Comparison of ENCODE assay signal across 14 cellular contexts in the genomic region with DNA sequence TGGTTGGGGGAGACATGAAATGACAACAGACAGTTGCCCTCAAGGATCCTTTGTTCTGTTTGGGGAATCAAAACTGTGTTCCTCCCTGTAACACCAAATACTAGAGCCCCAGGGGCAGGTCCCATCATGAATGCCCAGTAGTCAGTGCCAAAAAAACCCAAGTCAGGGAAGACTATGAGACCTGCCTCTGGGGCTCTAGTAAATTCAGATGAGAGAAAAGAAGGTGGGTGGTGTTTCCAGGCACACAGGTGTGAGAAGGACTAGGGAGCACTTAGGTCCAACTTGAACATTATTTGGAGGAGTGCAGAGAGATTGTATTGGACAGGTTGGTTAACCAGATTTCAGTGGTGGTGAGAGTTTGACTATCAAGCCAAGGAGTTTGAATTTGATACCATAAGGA. TPM values are rescaled to one million over a fixed set of nuclear protein-coding genes. Genes with fewer than 3 reads are reported as not detected.
DNase-seq lines count a peak whose midpoint lies in the region; ATAC-seq and TF ChIP-seq lines count a peak whose summit lies in the region.
"Had no signal": no experiment of that assay in that cellular context is flagged by ENCODE, and none has a peak within 500 bp of the region (broad histone marks: within the 10 kb centered on the region; RNA-seq: fewer than 3 reads in every experiment).

No MANE protein-coding gene starts in this region.

- H3K9me3 Mint-ChIP-seq in T-helper 1 cell treated with Interleukin-12 subunit alpha and Interleukin-12 subunit beta and Interleukin-4 antibody, amounts not matched to agents 30 μg/mL and 1 μg/mL, for 36 hours = no peaks in the 10 kb centered on the region
- H3K9me3 Mint-ChIP-seq in stimulated activated naive B cell treated with anti-CD40 and anti-IgM and Interleukin-4, amounts not matched to agents 10 μg/mL and 1 μg/mL and 100 μg/mL, for 72 hours = no peaks in the 10 kb centered on the region
- H3K9me3 Mint-ChIP-seq in H9 = no peaks in the 10 kb centered on the region; a peak in 1 of 5 replicates
- H3K9me3 Mint-ChIP-seq: endodermal cell had no signal

- H3K4me1 Mint-ChIP-seq in T-helper 1 cell treated with Interleukin-12 subunit alpha and Interleukin-12 subunit beta and Interleukin-4 antibody, amounts not matched to agents 30 μg/mL and 1 μg/mL, for 36 hours (ENCODE audit: low read depth) = peaks cover 84% of the 10 kb centered on the region
- peaks cover 79 to 100% of the 10 kb centered on the region in 2 donors for H3K4me1 Mint-ChIP-seq in stimulated activated naive B cell treated with anti-CD40 and anti-IgM and Interleukin-4, amounts not matched to agents 10 μg/mL and 1 μg/mL and 100 μg/mL, for 72 hours
- peaks cover 15 to 18% of the 10 kb centered on the region in 2 experiments for H3K4me1 Mint-ChIP-seq in H9

- no peak overlapping the region for H3K14ac ChIP-seq in H9 (ENCODE audit: insufficient read depth, low read length)

- H3K27ac ChIP-seq in foreskin keratinocyte (peak overlapping the region; percentile 9), H9 (ENCODE audit: insufficient read length, low read depth, low read length) (no peak overlapping the region)
- H3K27ac ChIP-seq: 22Rv1 had no signal

- no peak overlapping the region for H3K23ac ChIP-seq in H9 (ENCODE audit: insufficient read length, low read depth, low read length)

- H4K20me1 ChIP-seq in H9 (ENCODE audit: control insufficient read depth, insufficient read depth, insufficient read length) = no peaks in the 10 kb centered on the region

- no peaks in the 10 kb centered on the region for H3K27me3 Mint-ChIP-seq in T-helper 1 cell treated with Interleukin-12 subunit alpha and Interleukin-12 subunit beta and Interleukin-4 antibody, amounts not matched to agents 30 μg/mL and 1 μg/mL, for 36 hours (ENCODE audit: low read depth)
- no peaks in the 10 kb centered on the region for H3K27me3 Mint-ChIP-seq in stimulated activated naive B cell treated with anti-CD40 and anti-IgM and Interleukin-4, amounts not matched to agents 10 μg/mL and 1 μg/mL and 100 μg/mL, for 72 hours
- H3K27me3 Mint-ChIP-seq in H9 (ENCODE audit: low read depth) = peaks cover 2% of the 10 kb centered on the region; the same call in 1 of the 2 replicates

- H3K9me3 ChIP-seq in H9 (ENCODE audit: control insufficient read depth, low read depth, low read length) = no peaks in the 10 kb centered on the region
- H3K9me3 ChIP-seq: ovary had no signal

- no peak overlapping the region for H3T11ph ChIP-seq in H9 (ENCODE audit: low read length)

- H2BK20ac ChIP-seq in H9 (ENCODE audit: low read depth, low read length, poor library complexity, severe bottlenecking) = no peak overlapping the region

- H3K27me3 ChIP-seq in foreskin keratinocyte (no peaks in the 10 kb centered on the region), H9 (ENCODE audit: insufficient read depth, low read length) (no peaks in the 10 kb centered on the region)
- H3K27me3 ChIP-seq: ovary had no signal

- no peak overlapping the region for H2AK5ac ChIP-seq in H9 (ENCODE audit: insufficient read length, low read length)

- no peak overlapping the region for H3K9ac ChIP-seq in H9 (ENCODE audit: extremely low read depth, insufficient read length, low read length)

- no peak overlapping the region for H3K18ac ChIP-seq in H9 (ENCODE audit: insufficient read length, low read depth, low read length)

- H2BK12ac ChIP-seq in H9 (ENCODE audit: insufficient read length, low read depth, low read length) = no peak overlapping the region

- TF ChIP-seq CTCF in foreskin keratinocyte (conservative IDR thresholded peaks at IDR 0.05) = no peak
- no peak for TF ChIP-seq CTCF in H9 (conservative IDR thresholded peaks at IDR 0.05)

- H3K27ac Mint-ChIP-seq in T-helper 1 cell treated with Interleukin-12 subunit alpha and Interleukin-12 subunit beta and Interleukin-4 antibody, amounts not matched to agents 30 μg/mL and 1 μg/mL, for 36 hours = peak overlapping the region; percentile 90
- peak overlapping the region; percentile 81 for H3K27ac Mint-ChIP-seq in stimulated activated naive B cell treated with anti-CD40 and anti-IgM and Interleukin-4, amounts not matched to agents 10 μg/mL and 1 μg/mL and 100 μg/mL, for 72 hours
- peak overlapping the region in 1 of 3 experiments; percentile 32; a peak in 1 of 7 replicates for H3K27ac Mint-ChIP-seq in H9
- H3K27ac Mint-ChIP-seq: endodermal cell had no signal

- H4K8ac ChIP-seq in H9 (replicated peaks; ENCODE audit: insufficient read length, low read depth, low read length) = no peak overlapping the region

- no peak overlapping the region for H3K4ac ChIP-seq in H9 (ENCODE audit: low read depth, low read length)

- no peak overlapping the region for H2BK120ac ChIP-seq in H9 (ENCODE audit: low read depth, low read length, poor library complexity, severe bottlenecking)

- no peak overlapping the region for H3K4me2 ChIP-seq in H9 (ENCODE audit: insufficient read depth, insufficient read length, low read length)

- no peak overlapping the region for H2AFZ ChIP-seq in H9 (ENCODE audit: low read length)

- no peaks in the 10 kb centered on the region for H3K79me2 ChIP-seq in H9 (ENCODE audit: insufficient read depth, low read length)

- no peaks in the 10 kb centered on the region for H3K79me1 ChIP-seq in H9 (ENCODE audit: insufficient read depth, low read depth, low read length, poor library complexity, severe bottlenecking)

- H2BK5ac ChIP-seq in H9 (ENCODE audit: insufficient read length, low read length) = no peak overlapping the region

- no peak overlapping the region for H2BK15ac ChIP-seq in H9 (ENCODE audit: low read depth, low read length)

- peak overlapping the region; percentile 78 for H3K4me3 Mint-ChIP-seq in T-helper 1 cell treated with Interleukin-12 subunit alpha and Interleukin-12 subunit beta and Interleukin-4 antibody, amounts not matched to agents 30 μg/mL and 1 μg/mL, for 36 hours
- H3K4me3 Mint-ChIP-seq in stimulated activated naive B cell treated with anti-CD40 and anti-IgM and Interleukin-4, amounts not matched to agents 10 μg/mL and 1 μg/mL and 100 μg/mL, for 72 hours = peak overlapping the region; percentile 37 to 77
- H3K4me3 Mint-ChIP-seq in H9 = no peak overlapping the region
- H3K4me3 Mint-ChIP-seq: endodermal cell had no signal

- H3K4me1 ChIP-seq in foreskin keratinocyte (peaks cover 50% of the 10 kb centered on the region), H9 (ENCODE audit: insufficient read depth, low read length) (no peaks in the 10 kb centered on the region; the same call in 1 of the 2 replicates)

- DNase-seq in T-helper 1 cell (no peak), RPMI8226 (peak; percentile 34), foreskin keratinocyte (no peak), midbrain (lab: John Stamatoyannopoulos, UW) (no peak), H9 (no peak)
- DNase-seq in stimulated activated naive B cell treated with anti-CD40 and anti-IgM and Interleukin-4, amounts not matched to agents 10 μg/mL and 1 μg/mL and 100 μg/mL, for 72 hours = no peak
- DNase-seq: activated effector memory CD4-positive, alpha-beta T cell treated with Interleukin-2 at 50 U/mL for 16 hours; endodermal cell; NCI-H510A had no signal

- no peak overlapping the region for H4K91ac ChIP-seq in H9 (ENCODE audit: insufficient read length, low read depth, low read length)

- H3K23me2 ChIP-seq in H9 (ENCODE audit: insufficient read length, low read depth, low read length, poor library complexity, severe bottlenecking) = no peaks in the 10 kb centered on the region

- H3K36me3 Mint-ChIP-seq in T-helper 1 cell treated with Interleukin-12 subunit alpha and Interleukin-12 subunit beta and Interleukin-4 antibody, amounts not matched to agents 30 μg/mL and 1 μg/mL, for 36 hours (ENCODE audit: low read depth) = peaks cover 68% of the 10 kb centered on the region
- peaks cover 12 to 35% of the 10 kb centered on the region in 2 donors for H3K36me3 Mint-ChIP-seq in stimulated activated naive B cell treated with anti-CD40 and anti-IgM and Interleukin-4, amounts not matched to agents 10 μg/mL and 1 μg/mL and 100 μg/mL, for 72 hours
- no peaks in the 10 kb centered on the region for H3K36me3 Mint-ChIP-seq in H9 (ENCODE audit: insufficient read depth in 1 of 3, low read depth in 3 of 3)

- H4K5ac ChIP-seq in H9 (ENCODE audit: insufficient read length, low read depth, low read length) = no peak overlapping the region

- ATAC-seq in foreskin keratinocyte (no peak), HG03432 (IDR thresholded peaks at IDR 0.05; ENCODE audit: unreplicated experiment) (no peak)
- ATAC-seq in stimulated activated naive B cell treated with anti-CD40 and anti-IgM and Interleukin-4, amounts not matched to agents 10 μg/mL and 1 μg/mL and 100 μg/mL, for 72 hours (replicated peaks) = no peak
- ATAC-seq: K562 had no signal

- H3K56ac ChIP-seq in H9 (ENCODE audit: insufficient read length, low read depth, low read length) = no peak overlapping the region

RNA-seq across cellular contexts. Expression of gene SLC22A5, which starts 51.9 kb away (rescaled TPM):
- total RNA-seq in foreskin keratinocyte (11.7 and 14.7 TPM in 2 replicates), H9 (2021) (3.4 and 3.9 TPM in 2 replicates)
- 5.6 and 7.1 TPM in 2 replicates for polyA plus RNA-seq in foreskin keratinocyte

Comparison
In these comparisons a context has a peak if more than half of its experiments do, and no peak if none do; other contexts are left out.
1. H3K4me3 Mint-ChIP-seq: peak in T-helper 1 cell treated with Interleukin-12 subunit alpha and Interleukin-12 subunit beta and Interleukin-4 antibody, amounts not matched to agents 30 μg/mL and 1 μg/mL, for 36 hours (single experiment) and stimulated activated naive B cell treated with anti-CD40 and anti-IgM and Interleukin-4, amounts not matched to agents 10 μg/mL and 1 μg/mL and 100 μg/mL, for 72 hours (2 of 2); none in H9 (0 of 2).